Comparison of ENCODE assay signal across 1 cellular context in genomic region chr9:110254500-110254899, GRCh38.
TF ChIP-seq lines count a peak whose summit lies in the region.

No MANE protein-coding gene starts in this region.

TF ChIP-seq in GM23338, 12 proteins besides CTCF, POLR2A, EP300 and RAD21 (continued from another document):
- TF ChIP-seq REST (IDR thresholded peaks at IDR 0.05; ENCODE audit: unreplicated experiment): no peak
- TF ChIP-seq STAT1 (IDR thresholded peaks at IDR 0.05; ENCODE audit: unreplicated experiment): no peak
- TF ChIP-seq CREB1 (CRISPR knock-in tag; IDR thresholded peaks at IDR 0.05; ENCODE audit: low read depth): no peak
- TF ChIP-seq EZH2 (IDR thresholded peaks at IDR 0.05; ENCODE audit: low read depth, unreplicated experiment): no peak
- no peak for TF ChIP-seq ZNF114 (CRISPR knock-in tag; IDR thresholded peaks at IDR 0.05)
- TF ChIP-seq POLR2AphosphoS5 (IDR thresholded peaks at IDR 0.05; ENCODE audit: low read depth): no peak
- no peak for TF ChIP-seq JUNB (IDR thresholded peaks at IDR 0.05; ENCODE audit: unreplicated experiment)
